ENCODE assay signal across 32 cellular contexts in genomic region chr19:1157931-1158884, GRCh38.
"Had no signal": no experiment of that assay in that cellular context is flagged by ENCODE, and none has a peak within 500 bp of the region (broad histone marks: within the 10 kb centered on the region; RNA-seq: fewer than 3 reads in every experiment).

No MANE protein-coding gene starts in this region.

- H3K9me3 ChIP-seq: ascending aorta, gastroesophageal sphincter, left lung, ovary, right atrium auricular region, spleen, thoracic aorta, vagina had no signal

- H3K4me3 Mint-ChIP-seq: activated CD4-positive, alpha-beta memory T cell treated with anti-CD3 and anti-CD28 coated beads for 36 hours; activated CD4-positive, alpha-beta T cell treated with anti-CD3 and anti-CD28 coated beads, Interleukin-2, amount 10 ng/mL, durations not matched to agents 24 days and 14 days; activated naive CD4-positive, alpha-beta T cell treated with anti-CD3 and anti-CD28 coated beads for 36 hours; activated naive CD8-positive, alpha-beta T cell treated with anti-CD3 and anti-CD28 coated beads for 36 hours; activated T-helper 1 cell treated with anti-CD3 and anti-CD28 coated beads, Interleukin-12 subunit alpha, Interleukin-12 subunit beta, Interleukin-2, Interleukin-4 antibody, amounts not matched to agents 30 ng/mL and 10 ng/mL and 1 ng/mL, durations not matched to agents 14 hours and 24 hours and 36 hours; brain; nephron; T-helper 1 cell treated with Interleukin-12 subunit alpha and Interleukin-12 subunit beta and Interleukin-4 antibody, amounts not matched to agents 30 μg/mL and 1 μg/mL, for 36 hours; type B pancreatic cell had no signal

- H3K27ac Mint-ChIP-seq: activated CD4-positive, alpha-beta memory T cell treated with anti-CD3 and anti-CD28 coated beads for 36 hours; activated CD4-positive, alpha-beta T cell treated with anti-CD3 and anti-CD28 coated beads, Interleukin-2, amount 10 ng/mL, durations not matched to agents 24 days and 14 days; activated naive CD4-positive, alpha-beta T cell treated with anti-CD3 and anti-CD28 coated beads for 36 hours; activated naive CD8-positive, alpha-beta T cell treated with anti-CD3 and anti-CD28 coated beads for 36 hours; activated T-helper 1 cell treated with anti-CD3 and anti-CD28 coated beads, Interleukin-12 subunit alpha, Interleukin-12 subunit beta, Interleukin-2, Interleukin-4 antibody, amounts not matched to agents 30 ng/mL and 10 ng/mL and 1 ng/mL, durations not matched to agents 14 hours and 24 hours and 36 hours; brain; nephron; T-helper 1 cell treated with Interleukin-12 subunit alpha and Interleukin-12 subunit beta and Interleukin-4 antibody, amounts not matched to agents 30 μg/mL and 1 μg/mL, for 36 hours; type B pancreatic cell had no signal

- ATAC-seq: gastroesophageal sphincter, left lung had no signal

- H3K4me3 ChIP-seq: ascending aorta, cardiac muscle cell, gastroesophageal sphincter, left lung, lung, ovary, right atrium auricular region, spleen, thoracic aorta, vagina had no signal

- H3K9me3 Mint-ChIP-seq: activated CD4-positive, alpha-beta memory T cell treated with anti-CD3 and anti-CD28 coated beads for 36 hours; activated CD4-positive, alpha-beta T cell treated with anti-CD3 and anti-CD28 coated beads, Interleukin-2, amount 10 ng/mL, durations not matched to agents 24 days and 14 days; activated naive CD4-positive, alpha-beta T cell treated with anti-CD3 and anti-CD28 coated beads for 36 hours; activated naive CD8-positive, alpha-beta T cell treated with anti-CD3 and anti-CD28 coated beads for 36 hours; activated T-helper 1 cell treated with anti-CD3 and anti-CD28 coated beads, Interleukin-12 subunit alpha, Interleukin-12 subunit beta, Interleukin-2, Interleukin-4 antibody, amounts not matched to agents 30 ng/mL and 10 ng/mL and 1 ng/mL, durations not matched to agents 14 hours and 24 hours and 36 hours; nephron; T-helper 1 cell treated with Interleukin-12 subunit alpha and Interleukin-12 subunit beta and Interleukin-4 antibody, amounts not matched to agents 30 μg/mL and 1 μg/mL, for 36 hours; type B pancreatic cell had no signal

- H3K27ac ChIP-seq: ascending aorta, cardiac muscle cell, gastroesophageal sphincter, left lung, ovary, right atrium auricular region, thoracic aorta, vagina, WERI-Rb-1 had no signal

- H3K36me3 Mint-ChIP-seq: activated CD4-positive, alpha-beta memory T cell treated with anti-CD3 and anti-CD28 coated beads for 36 hours; brain; type B pancreatic cell had no signal

- H3K36me3 ChIP-seq: cardiac muscle cell, ovary, right atrium auricular region had no signal

- DNase-seq: activated CD4-positive, alpha-beta memory T cell treated with anti-CD3 and anti-CD28 coated beads for 36 hours; activated CD4-positive, alpha-beta T cell treated with anti-CD3 and anti-CD28 coated beads, Interleukin-2, amount 10 ng/mL, durations not matched to agents 24 days and 14 days; activated CD4-positive, CD25-positive, alpha-beta regulatory T cell treated with anti-CD3 and anti-CD28 coated beads, Interleukin-2, amount 50 U/mL, for 72 hours; activated CD8-positive, alpha-beta memory T cell treated with anti-CD3 and anti-CD28 coated beads, Interleukin-2, amount 50 U/mL, for 4 hours; activated effector memory CD4-positive, alpha-beta T cell treated with anti-CD3 and anti-CD28 coated beads, Interleukin-2, amount 50 U/mL, for 16 hours; activated naive CD4-positive, alpha-beta T cell treated with anti-CD3 and anti-CD28 coated beads for 36 hours; activated naive CD8-positive, alpha-beta T cell treated with anti-CD3 and anti-CD28 coated beads for 36 hours; activated T-cell treated with anti-CD3 and anti-CD28 coated beads, Interleukin-2, amount 50 U/mL, for 1 hour; cortex of kidney; head of caudate nucleus; hippocampal formation; spleen; stimulated activated naive CD4-positive, alpha-beta T cell treated with Interleukin-2 at 50 U/mL for 16 hours; SW 1271; T-helper 9 cell; WERI-Rb-1 had no signal

- H3K27me3 Mint-ChIP-seq: activated CD4-positive, alpha-beta memory T cell treated with anti-CD3 and anti-CD28 coated beads for 36 hours; activated CD4-positive, alpha-beta T cell treated with anti-CD3 and anti-CD28 coated beads, Interleukin-2, amount 10 ng/mL, durations not matched to agents 24 days and 14 days; activated naive CD8-positive, alpha-beta T cell treated with anti-CD3 and anti-CD28 coated beads for 36 hours; brain; type B pancreatic cell had no signal

- H3K27me3 ChIP-seq: ascending aorta, cardiac muscle cell, gastroesophageal sphincter, left lung, ovary, right atrium auricular region, spleen, vagina had no signal

- H3K4me1 Mint-ChIP-seq: activated naive CD8-positive, alpha-beta T cell treated with anti-CD3 and anti-CD28 coated beads for 36 hours; brain had no signal

- FAIRE-seq: endothelial cell of umbilical vein, TTC549 had no signal
